ENCODE assay signal across 9 cellular contexts in genomic region chr4:1793940-1794808, GRCh38. TPM values are rescaled to one million over a fixed set of nuclear protein-coding genes. Genes with fewer than 3 reads are reported as not detected.
DNase-seq lines count a peak whose midpoint lies in the region; ATAC-seq and TF ChIP-seq lines count a peak whose summit lies in the region.
"Had no signal": no experiment of that assay in that cellular context is flagged by ENCODE, and none has a peak within 500 bp of the region (broad histone marks: within the 10 kb centered on the region; RNA-seq: fewer than 3 reads in every experiment).

No MANE protein-coding gene starts in this region.

- no peaks in the 10 kb centered on the region for H3K4me1 Mint-ChIP-seq in mesothelial cell of epicardium

- ATAC-seq in HG02870 (IDR thresholded peaks at IDR 0.05; ENCODE audit: unreplicated experiment) = no peak
- no peak for ATAC-seq in HG03139 (IDR thresholded peaks at IDR 0.05; ENCODE audit: unreplicated experiment)
- no peak for ATAC-seq in HG03095 (IDR thresholded peaks at IDR 0.05; ENCODE audit: unreplicated experiment)
- ATAC-seq in HG03439 (IDR thresholded peaks at IDR 0.05; ENCODE audit: unreplicated experiment) = no peak

- peak overlapping the region; percentile 50 for H3K4me3 ChIP-seq in ACC112 (ENCODE audit: low read depth, low read length)
- peak overlapping the region; percentile 8 to 14 for H3K4me3 ChIP-seq in cardiac fibroblast (replicated peaks in 1 of 2; ENCODE audit: low read depth in 2 of 2, low read length in 2 of 2)

- H3K4me3 Mint-ChIP-seq in mesothelial cell of epicardium = peak overlapping the region; percentile 59

- H3K27me3 Mint-ChIP-seq in mesothelial cell of epicardium (ENCODE audit: low read depth) = peaks cover 8% of the 10 kb centered on the region

- TF ChIP-seq CTCF in cardiac fibroblast (IDR thresholded peaks at IDR 0.05; ENCODE audit: low read depth, low read length) (no peak), mesothelial cell of epicardium (IDR thresholded peaks at IDR 0.05; ENCODE audit: unreplicated experiment) (no peak)

- no peaks in the 10 kb centered on the region for H3K9me3 Mint-ChIP-seq in mesothelial cell of epicardium
- H3K9me3 Mint-ChIP-seq: activated T-cell treated with anti-CD3 and anti-CD28 coated beads, Interleukin-2, amount 50 U/mL, for 4 hours had no signal

- no peaks in the 10 kb centered on the region for H3K79me2 ChIP-seq in ACC112 (ENCODE audit: control insufficient read depth, insufficient read depth, low read length, unreplicated experiment)

- peaks cover 29% of the 10 kb centered on the region for H3K27me3 ChIP-seq in ACC112 (ENCODE audit: insufficient read depth, low read length)

- DNase-seq in HK-2 (ENCODE audit: unreplicated experiment) (peak; percentile 41), cardiac fibroblast (ENCODE audit: low read depth in 2 of 2) (peak; percentile 13 to 27), mesothelial cell of epicardium (ENCODE audit: low spot score in 2 of 2, unreplicated experiment in 2 of 2) (no peak)

- H3K36me3 Mint-ChIP-seq in mesothelial cell of epicardium = no peaks in the 10 kb centered on the region

- H3K4me1 ChIP-seq in ACC112 (ENCODE audit: control insufficient read depth, insufficient read depth, low read length, unreplicated experiment) = no peaks in the 10 kb centered on the region

- H3K36me3 ChIP-seq in ACC112 (ENCODE audit: insufficient read depth, low read length) = no peaks in the 10 kb centered on the region

- H3K27ac ChIP-seq in ACC112 (ENCODE audit: low read depth, low read length) = no peak overlapping the region

- no peak overlapping the region for H3K27ac Mint-ChIP-seq in mesothelial cell of epicardium

- no peak overlapping the region for H2AFZ ChIP-seq in ACC112 (ENCODE audit: low read length, unreplicated experiment)

RNA-seq across cellular contexts. Expression of gene FGFR3, which starts 1.1 kb away (rescaled TPM):
- 30.9 to 37.6 TPM (median 32.9 TPM) in 3 replicates for total RNA-seq in mesothelial cell of epicardium

Comparison
In these comparisons a context has a peak if more than half of its experiments do, and no peak if none do; other contexts are left out.
1. DNase-seq: peak in HK-2 (single experiment) and cardiac fibroblast (2 of 2); none in mesothelial cell of epicardium (0 of 2).